ENCODE assay signal across 1 cellular context in genomic region chr11:67120881-67121710, GRCh38.
A peak's percentile ranks its signal among the peaks of the same experiment; 100 is the strongest.
TF ChIP-seq lines count a peak whose summit lies in the region.

No MANE protein-coding gene starts in this region.

TF ChIP-seq in HEK293, 187 proteins besides CTCF, POLR2A, EP300 and RAD21 (continued from another document):
- TF ChIP-seq PRDM6 (tag by site-specific recombination; IDR thresholded peaks at IDR 0.05) (peak; percentile 21; the same call in 1 of the 2 replicates), ZNF398 (tag by site-specific recombination; IDR thresholded peaks at IDR 0.05) (no peak), MYNN (tag by site-specific recombination; IDR thresholded peaks at IDR 0.05; ENCODE audit: borderline replicate concordance) (0 out of 2 replicates have a peak, but pooled peaks have one; percentile 4), ZNF513 (tag by site-specific recombination; IDR thresholded peaks at IDR 0.05) (peak; percentile 79), ZNF239 (tag by site-specific recombination; IDR thresholded peaks at IDR 0.05) (no peak), ZIC2 (tag by site-specific recombination; IDR thresholded peaks at IDR 0.05) (no peak), ZNF514 (tag by site-specific recombination; IDR thresholded peaks at IDR 0.05) (no peak)
- TF ChIP-seq, protein P1, sequence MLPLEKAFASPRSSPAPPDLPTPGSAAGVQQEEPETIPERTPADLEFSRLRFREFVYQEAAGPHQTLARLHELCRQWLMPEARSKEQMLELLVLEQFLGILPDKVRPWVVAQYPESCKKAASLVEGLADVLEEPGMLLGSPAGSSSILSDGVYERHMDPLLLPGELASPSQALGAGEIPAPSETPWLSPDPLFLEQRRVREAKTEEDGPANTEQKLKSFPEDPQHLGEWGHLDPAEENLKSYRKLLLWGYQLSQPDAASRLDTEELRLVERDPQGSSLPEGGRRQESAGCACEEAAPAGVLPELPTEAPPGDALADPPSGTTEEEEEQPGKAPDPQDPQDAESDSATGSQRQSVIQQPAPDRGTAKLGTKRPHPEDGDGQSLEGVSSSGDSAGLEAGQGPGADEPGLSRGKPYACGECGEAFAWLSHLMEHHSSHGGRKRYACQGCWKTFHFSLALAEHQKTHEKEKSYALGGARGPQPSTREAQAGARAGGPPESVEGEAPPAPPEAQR (tag by site-specific recombination; IDR thresholded peaks at IDR 0.05), result no peak
TF ChIP-seq in HEK293: peak in this region for 4.
